In genomic region chr7:65763114-65763513, GRCh38 we compare ENCODE assay signal across 8 cellular contexts.
A peak's percentile ranks its signal among the peaks of the same experiment; 100 is the strongest.
DNase-seq lines count a peak whose midpoint lies in the region; ATAC-seq and TF ChIP-seq lines count a peak whose summit lies in the region.
"Not testable (repeated sequence)": the region's sequence is repeated elsewhere in the genome, so short reads cannot be mapped to it uniquely, and the experiment has no call there.

No MANE protein-coding gene starts in this region.

- not testable (repeated sequence) for H4K20me1 ChIP-seq in HCT116 (ENCODE audit: insufficient read depth)

- H3K79me2 ChIP-seq in ACC112 (ENCODE audit: control insufficient read depth, insufficient read depth, low read length, unreplicated experiment); HCT116 (ENCODE audit: insufficient read depth, low read length): not testable (repeated sequence)

- H3K9me3 ChIP-seq in HCT116 (ENCODE audit: control insufficient read depth in 1 of 2, insufficient read depth in 1 of 2, low read depth in 1 of 2, low read length in 2 of 2); Panc1 (ENCODE audit: control insufficient read depth, insufficient read depth, low read depth, low read length); mesodermal cell (ENCODE audit: control insufficient read depth, low read length): not testable (repeated sequence)

- ATAC-seq in HCT116 = peak; percentile 32; the same call in 1 of the 2 replicates
- not testable (repeated sequence) for ATAC-seq in Panc1; activated CD8-positive, alpha-beta T cell treated with anti-CD3 and anti-CD28 coated beads, Interleukin-2, amount 10 ng/mL, durations not matched to agents 7 days and 5 days; activated naive CD8-positive, alpha-beta T cell treated with anti-CD3 and anti-CD28 coated beads, Interleukin-2, amount 10 ng/mL, durations not matched to agents 7 days and 5 days (ENCODE audit: low read depth)

- H3K27ac ChIP-seq in ACC112 (ENCODE audit: low read depth, low read length) (peak overlapping the region; percentile 49), Panc1 (ENCODE audit: low read length) (peak overlapping the region; percentile 48; the same call in 1 of the 2 replicates), mesodermal cell (ENCODE audit: low read depth, low read length, severe bottlenecking) (peak overlapping the region; percentile 57)
- H3K27ac ChIP-seq in HCT116 (ENCODE audit: low read depth, low read length) = not testable (repeated sequence)

- not testable (repeated sequence) for H3K4me1 ChIP-seq in ACC112 (ENCODE audit: control insufficient read depth, insufficient read depth, low read length, unreplicated experiment); HCT116 (ENCODE audit: control insufficient read depth in 1 of 2, insufficient read depth in 2 of 2, low read length in 2 of 2); Panc1 (ENCODE audit: control insufficient read depth, insufficient read depth, low read length); mesodermal cell (ENCODE audit: control insufficient read depth, insufficient read depth, low read length, poor library complexity, severe bottlenecking)

- POLR2A ChIA-PET in HCT116 (lab: Charles Lee); Panc1 (lab: Charles Lee); activated naive CD8-positive, alpha-beta T cell treated with anti-CD3 and anti-CD28 coated beads, Interleukin-2, amount 10 ng/mL, durations not matched to agents 7 days and 5 days (lab: Charles Lee): not testable (repeated sequence)
- POLR2A ChIA-PET in activated CD8-positive, alpha-beta T cell treated with anti-CD3 and anti-CD28 coated beads, Interleukin-2, amount 10 ng/mL, durations not matched to agents 7 days and 5 days (lab: Charles Lee) = interaction anchor here (1.1 kb wide), 1 partner anchor 12 kb away, joined by 3 read pairs; no protein-coding TSS in a partner anchor

- RAD21 ChIA-PET in HCT116 (lab: Charles Lee; ENCODE audit: low non-redundant PET in 1 of 2, low total read pairs in 2 of 2, uncharacterized antibody in 2 of 2, unreplicated experiment in 2 of 2) = not testable (repeated sequence)

- H3K27ac Mint-ChIP-seq in activated CD8-positive, alpha-beta T cell treated with anti-CD3 and anti-CD28 coated beads, Interleukin-2, amount 10 ng/mL, durations not matched to agents 7 days and 5 days = peak overlapping the region; percentile 48
- peak overlapping the region; percentile 36 for H3K27ac Mint-ChIP-seq in activated naive CD8-positive, alpha-beta T cell treated with anti-CD3 and anti-CD28 coated beads, Interleukin-2, amount 10 ng/mL, durations not matched to agents 7 days and 5 days
- peak overlapping the region; percentile 66 for H3K27ac Mint-ChIP-seq in type B pancreatic cell

- H3K27me3 ChIP-seq in ACC112 (ENCODE audit: insufficient read depth, low read length); HCT116 (ENCODE audit: insufficient read depth, low read length); Panc1 (ENCODE audit: control insufficient read depth, insufficient read depth, low read length): not testable (repeated sequence)

- TF ChIP-seq CTCF in HCT116 (IDR thresholded peaks at IDR 0.05 in 2 of 3, conservative IDR thresholded peaks at IDR 0.05 in 1 of 3; ENCODE audit: borderline replicate concordance in 1 of 3, insufficient read depth in 1 of 3, low read depth in 2 of 3, low read length in 2 of 3); Panc1 (IDR thresholded peaks at IDR 0.05); choroid plexus epithelial cell (conservative IDR thresholded peaks at IDR 0.05; ENCODE audit: low read depth, low read length); type B pancreatic cell (conservative IDR thresholded peaks at IDR 0.05): not testable (repeated sequence)

- in situ Hi-C loops in Panc1 (cut with HindIII; ENCODE audit: low pct_unique_long_range_greater_than_20kb, low sequenced_read_pairs) = not testable (repeated sequence)

- not testable (repeated sequence) for H3K9me3 Mint-ChIP-seq in activated CD8-positive, alpha-beta T cell treated with anti-CD3 and anti-CD28 coated beads, Interleukin-2, amount 10 ng/mL, durations not matched to agents 7 days and 5 days (ENCODE audit: insufficient read depth); activated naive CD8-positive, alpha-beta T cell treated with anti-CD3 and anti-CD28 coated beads, Interleukin-2, amount 10 ng/mL, durations not matched to agents 7 days and 5 days; type B pancreatic cell

- peak overlapping the region; percentile 6; the same call in 1 of the 2 replicates for H3K4me2 ChIP-seq in HCT116 (ENCODE audit: low read length)

- H3K4me3 ChIP-seq in ACC112 (ENCODE audit: low read depth, low read length); HCT116 (replicated peaks in 1 of 2; ENCODE audit: low read depth in 1 of 2, low read length in 2 of 2); Panc1 (ENCODE audit: low read depth in 2 of 2, low read length in 2 of 2); choroid plexus epithelial cell (ENCODE audit: low read depth, low read length); mesodermal cell (ENCODE audit: extremely low read depth, insufficient read depth, low read length, poor library complexity, severe bottlenecking): not testable (repeated sequence)

- not testable (repeated sequence) for TF ChIP-seq POLR2A in HCT116 (IDR thresholded peaks at IDR 0.05; ENCODE audit: borderline replicate concordance, extremely low read depth, insufficient read depth, insufficient read length)

- intact Hi-C loops in HCT116 (cut with micrococcal nuclease); Panc1 (cut with micrococcal nuclease; ENCODE audit: unreplicated experiment): not testable (repeated sequence)

- not testable (repeated sequence) for DNase-seq in HCT116 (ENCODE audit: low read depth, low spot score); Panc1 (ENCODE audit: low read depth, low spot score); activated CD8-positive, alpha-beta T cell treated with anti-CD3 and anti-CD28 coated beads, Interleukin-2, amount 10 ng/mL, durations not matched to agents 7 days and 5 days; activated naive CD8-positive, alpha-beta T cell treated with anti-CD3 and anti-CD28 coated beads, Interleukin-2, amount 10 ng/mL, durations not matched to agents 7 days and 5 days; type B pancreatic cell (ENCODE audit: extremely low spot score, unreplicated experiment)
- peak; percentile 33 for DNase-seq in choroid plexus epithelial cell (ENCODE audit: low read depth)

- not testable (repeated sequence) for H3K9ac ChIP-seq in HCT116 (ENCODE audit: low read length)

- not testable (repeated sequence) for H3K4me3 Mint-ChIP-seq in activated CD8-positive, alpha-beta T cell treated with anti-CD3 and anti-CD28 coated beads, Interleukin-2, amount 10 ng/mL, durations not matched to agents 7 days and 5 days; activated naive CD8-positive, alpha-beta T cell treated with anti-CD3 and anti-CD28 coated beads, Interleukin-2, amount 10 ng/mL, durations not matched to agents 7 days and 5 days; type B pancreatic cell

- peaks cover 36% of the 10 kb centered on the region for H3K36me3 Mint-ChIP-seq in activated CD8-positive, alpha-beta T cell treated with anti-CD3 and anti-CD28 coated beads, Interleukin-2, amount 10 ng/mL, durations not matched to agents 7 days and 5 days (ENCODE audit: low read depth)
- peaks cover 15% of the 10 kb centered on the region for H3K36me3 Mint-ChIP-seq in activated naive CD8-positive, alpha-beta T cell treated with anti-CD3 and anti-CD28 coated beads, Interleukin-2, amount 10 ng/mL, durations not matched to agents 7 days and 5 days
- H3K36me3 Mint-ChIP-seq in type B pancreatic cell = not testable (repeated sequence)

- not testable (repeated sequence) for H3K27me3 Mint-ChIP-seq in activated CD8-positive, alpha-beta T cell treated with anti-CD3 and anti-CD28 coated beads, Interleukin-2, amount 10 ng/mL, durations not matched to agents 7 days and 5 days (ENCODE audit: low read depth); activated naive CD8-positive, alpha-beta T cell treated with anti-CD3 and anti-CD28 coated beads, Interleukin-2, amount 10 ng/mL, durations not matched to agents 7 days and 5 days; type B pancreatic cell

- TF ChIP-seq RAD21 in HCT116 (IDR thresholded peaks at IDR 0.05; ENCODE audit: low read depth) = not testable (repeated sequence)

- H3K36me3 ChIP-seq in ACC112 (ENCODE audit: insufficient read depth, low read length); HCT116 (ENCODE audit: control insufficient read depth in 1 of 2, insufficient read depth in 2 of 2, low read length in 2 of 2); Panc1 (ENCODE audit: control insufficient read depth, insufficient read depth, low read length): not testable (repeated sequence)
- H3K36me3 ChIP-seq in mesodermal cell (ENCODE audit: control insufficient read depth, insufficient read depth, low read length) = peaks cover 12% of the 10 kb centered on the region

- not testable (repeated sequence) for H3K9me2 ChIP-seq in HCT116 (ENCODE audit: insufficient read depth)

- BruUV-seq in HCT116 (replicated peaks; lab: Mats Ljungman, UMichigan) (TSS peak; percentile 25), Panc1 (replicated peaks; lab: Mats Ljungman, UMichigan) (TSS peak; percentile 58)

- no CpG with 5 or more reads among the region's 5 CpGs for WGBS in mesodermal cell (ENCODE audit: insufficient coverage in 2 of 2), 2 experiments

- CTCF ChIA-PET in HCT116 (lab: Charles Lee); Panc1 (lab: Charles Lee); activated CD8-positive, alpha-beta T cell treated with anti-CD3 and anti-CD28 coated beads, Interleukin-2, amount 10 ng/mL, durations not matched to agents 7 days and 5 days (lab: Charles Lee): not testable (repeated sequence)

- not testable (repeated sequence) for H2AFZ ChIP-seq in ACC112 (ENCODE audit: low read length, unreplicated experiment); HCT116 (ENCODE audit: low read depth, low read length, poor library complexity, severe bottlenecking)

- H3K4me1 Mint-ChIP-seq in activated CD8-positive, alpha-beta T cell treated with anti-CD3 and anti-CD28 coated beads, Interleukin-2, amount 10 ng/mL, durations not matched to agents 7 days and 5 days (ENCODE audit: low read depth) = peaks cover 15% of the 10 kb centered on the region
- not testable (repeated sequence) for H3K4me1 Mint-ChIP-seq in activated naive CD8-positive, alpha-beta T cell treated with anti-CD3 and anti-CD28 coated beads, Interleukin-2, amount 10 ng/mL, durations not matched to agents 7 days and 5 days; type B pancreatic cell (ENCODE audit: unreplicated experiment)
